11 cellular contexts compared by ENCODE assay signal in genomic region chr6:81265106-81265505, GRCh38.
A peak's percentile ranks its signal among the peaks of the same experiment; 100 is the strongest.
DNase-seq lines count a peak whose midpoint lies in the region; ATAC-seq and TF ChIP-seq lines count a peak whose summit lies in the region.
"Had no signal": no experiment of that assay in that cellular context is flagged by ENCODE, and none has a peak within 500 bp of the region (broad histone marks: within the 10 kb centered on the region; RNA-seq: fewer than 3 reads in every experiment).

No MANE protein-coding gene starts in this region.

- intact Hi-C loops in left lung (cut with DNase I): no loop called here
- intact Hi-C loops in tibial artery (cut with DNase I; ENCODE audit: low total_unique reads): no loop called here

- peak; percentile 23 for ATAC-seq in left lung
- no peak for ATAC-seq in HG03521 (IDR thresholded peaks at IDR 0.05; ENCODE audit: unreplicated experiment)

- H3K4me1 ChIP-seq in left lung (no peaks in the 10 kb centered on the region), tibial artery (peaks cover 0 to 7% (median 0%) of the 10 kb centered on the region in 4 donors)

- no peaks in the 10 kb centered on the region for H3K27me3 ChIP-seq in brain microvascular endothelial cell (replicated peaks)
- no peaks in the 10 kb centered on the region for H3K27me3 ChIP-seq in left lung
- H3K27me3 ChIP-seq in tibial artery: no peaks in the 10 kb centered on the region
- H3K27me3 ChIP-seq: cardiac muscle cell had no signal

- in situ Hi-C loops in brain microvascular endothelial cell (cut with HindIII; ENCODE audit: low pct_ligation_motif_present, low sequenced_read_pairs): no loop called here

- H3K27ac ChIP-seq in brain microvascular endothelial cell (no peak overlapping the region), left lung (no peak overlapping the region), tibial artery (peak overlapping the region; percentile 40 to 57)
- H3K27ac ChIP-seq: cardiac muscle cell had no signal

- TF ChIP-seq CTCF in brain microvascular endothelial cell (IDR thresholded peaks at IDR 0.05; ENCODE audit: low read depth, low read length, missing control alignments): no peak
- TF ChIP-seq CTCF in left lung (IDR thresholded peaks at IDR 0.05): no peak
- no peak for TF ChIP-seq CTCF in tibial artery (IDR thresholded peaks at IDR 0.05)

- no peak overlapping the region for H3K4me3 ChIP-seq in brain microvascular endothelial cell (ENCODE audit: low read depth, low read length)
- H3K4me3 ChIP-seq in left lung: no peak overlapping the region
- H3K4me3 ChIP-seq in tibial artery: peak overlapping the region; percentile 41 to 47
- H3K4me3 ChIP-seq: cardiac muscle cell had no signal

- DNase-seq in HPDE6-E6E7 (ENCODE audit: extremely low spot score): peak; percentile 5
- peak; percentile 32 for DNase-seq in brain microvascular endothelial cell
- DNase-seq in left lung: peak in 1 of 2 donors; percentile 17
- peak; percentile 40 to 71 for DNase-seq in tibial artery
- DNase-seq in SK-N-DZ (ENCODE audit: low spot score): no peak
- no peak for DNase-seq in NCI-H524 treated with DMSO at 0.1 percent for 48 hours (lab: John Stamatoyannopoulos, UW)
- no peak for DNase-seq in COLO668 (lab: John Stamatoyannopoulos, UW; ENCODE audit: unreplicated experiment)
- DNase-seq: hippocampal formation, NCI-H1092 treated with DMSO at 0.1 percent for 48 hours had no signal

- H3K9me3 ChIP-seq in left lung: peaks cover 0 to 7% of the 10 kb centered on the region in 2 donors
- no peaks in the 10 kb centered on the region for H3K9me3 ChIP-seq in tibial artery

- H3K36me3 ChIP-seq in brain microvascular endothelial cell (replicated peaks) (no peaks in the 10 kb centered on the region), left lung (no peaks in the 10 kb centered on the region), tibial artery (no peaks in the 10 kb centered on the region)
- H3K36me3 ChIP-seq: cardiac muscle cell had no signal

Comparison
In these comparisons a context has a peak if more than half of its experiments do, and no peak if none do; other contexts are left out.
1. DNase-seq: peak in HPDE6-E6E7 (single experiment), brain microvascular endothelial cell (single experiment) and tibial artery (2 of 2); none in SK-N-DZ (single experiment), NCI-H524 treated with DMSO at 0.1 percent for 48 hours (single experiment) and COLO668 (single experiment).
2. H3K27ac ChIP-seq: peak in tibial artery (2 of 2); none in brain microvascular endothelial cell (single experiment) and left lung (0 of 2).
3. H3K4me3 ChIP-seq: peak in tibial artery (2 of 2); none in brain microvascular endothelial cell (single experiment) and left lung (0 of 2).